ENCODE assay signal across 17 cellular contexts in the genomic region with DNA sequence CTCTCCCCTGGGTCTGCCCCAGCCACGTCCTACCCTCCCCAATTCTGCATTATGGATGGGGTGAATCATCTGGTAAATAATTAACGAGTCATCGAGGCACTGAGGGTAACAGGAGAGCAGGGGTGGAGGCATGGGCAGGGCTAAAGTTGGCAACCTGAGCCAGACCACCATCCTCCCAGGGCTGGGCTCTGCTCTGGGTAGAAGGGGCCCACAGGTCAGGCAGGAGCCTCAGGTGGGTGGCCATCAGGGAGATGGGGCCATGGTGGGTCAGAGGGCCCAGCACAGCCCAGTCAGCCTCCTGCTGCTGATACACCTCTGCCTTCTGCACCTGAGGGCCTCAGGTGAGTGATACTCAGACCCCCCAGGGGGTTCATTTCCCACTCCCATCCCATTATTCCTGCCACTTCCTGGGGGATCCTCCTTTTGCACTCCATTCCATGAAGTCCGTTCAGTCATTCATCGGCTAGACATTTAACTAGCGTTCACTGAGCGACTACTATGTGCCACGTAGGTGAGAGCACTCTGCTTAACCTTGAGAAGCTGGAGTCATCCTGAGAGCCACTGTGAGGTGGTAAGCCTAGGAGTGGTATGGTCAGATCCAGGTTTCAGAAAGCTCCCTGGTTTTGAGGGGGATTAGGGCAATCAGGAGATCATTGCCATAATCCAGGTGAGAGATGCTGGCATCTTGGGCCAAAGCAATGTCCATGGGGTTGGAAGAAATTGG. TPM values are rescaled to one million over a fixed set of nuclear protein-coding genes. Genes with fewer than 3 reads are reported as not detected.
"Had no signal": no experiment of that assay in that cellular context is flagged by ENCODE, and none has a peak within 500 bp of the region (broad histone marks: within the 10 kb centered on the region; RNA-seq: fewer than 3 reads in every experiment).

VSIG10L2 (plus strand) TSS at position 248 of the 724 bp plus-strand sequence; CDS start at position 260, 12 bp downstream.

- H3K9me3 ChIP-seq: ovary, uterus had no signal

- H3K27me3 Mint-ChIP-seq: activated naive CD8-positive, alpha-beta T cell treated with anti-CD3 and anti-CD28 coated beads for 36 hours had no signal

- ATAC-seq: activated T-cell treated with anti-CD3 and anti-CD28 coated beads, Interleukin-2, amount 50 U/mL, for 4 hours; esophagus mucosa; left colon; natural killer cell treated with Interleukin-12 subunit alpha and Interleukin-12 subunit beta and Interleukin-15 and Interleukin-18, amount 100 ng/mL, for 72 hours had no signal

- H3K4me3 Mint-ChIP-seq: activated naive CD8-positive, alpha-beta T cell treated with anti-CD3 and anti-CD28 coated beads for 36 hours; activated T-cell treated with anti-CD3 and anti-CD28 coated beads, Interleukin-2, amount 50 U/mL, for 4 hours; natural killer cell treated with Interleukin-12 subunit alpha and Interleukin-12 subunit beta and Interleukin-15 and Interleukin-18, amount 100 ng/mL, for 72 hours had no signal

- H3K4me3 ChIP-seq: ovary, skin epidermis, uterus had no signal

- H3K36me3 ChIP-seq: ovary, uterus had no signal

- H3K36me3 Mint-ChIP-seq: activated naive CD8-positive, alpha-beta T cell treated with anti-CD3 and anti-CD28 coated beads for 36 hours; natural killer cell treated with Interleukin-12 subunit alpha and Interleukin-12 subunit beta and Interleukin-15 and Interleukin-18, amount 100 ng/mL, for 72 hours had no signal

- DNase-seq: activated CD4-positive, alpha-beta T cell treated with anti-CD3 and anti-CD28 coated beads, Interleukin-2, amount 50 U/mL, for 1 hour; activated CD4-positive, CD25-positive, alpha-beta regulatory T cell; activated gamma-delta T cell; activated naive CD8-positive, alpha-beta T cell treated with anti-CD3 and anti-CD28 coated beads for 36 hours; activated T-cell treated with anti-CD3 and anti-CD28 coated beads, Interleukin-2, amount 50 U/mL, for 4 hours; left colon; retina; stimulated activated CD4-positive, alpha-beta T cell treated with anti-CD3 and anti-CD28 coated beads, Interleukin-4, amount 100 ng/mL, for 4 hours; T-helper 2 cell had no signal

- H3K27ac Mint-ChIP-seq: activated naive CD8-positive, alpha-beta T cell treated with anti-CD3 and anti-CD28 coated beads for 36 hours; natural killer cell treated with Interleukin-12 subunit alpha and Interleukin-12 subunit beta and Interleukin-15 and Interleukin-18, amount 100 ng/mL, for 72 hours had no signal

- H3K9me3 Mint-ChIP-seq: activated naive CD8-positive, alpha-beta T cell treated with anti-CD3 and anti-CD28 coated beads for 36 hours; activated T-cell treated with anti-CD3 and anti-CD28 coated beads, Interleukin-2, amount 50 U/mL, for 4 hours; natural killer cell treated with Interleukin-12 subunit alpha and Interleukin-12 subunit beta and Interleukin-15 and Interleukin-18, amount 100 ng/mL, for 72 hours had no signal

RNA-seq across cellular contexts. Expression of gene VSIG10L2, which starts in this region (rescaled TPM):
- total RNA-seq: activated naive CD8-positive, alpha-beta T cell treated with anti-CD3 and anti-CD28 coated beads for 36 hours; activated T-cell treated with anti-CD3 and anti-CD28 coated beads, Interleukin-2, amount 50 U/mL, for 4 hours; chondrocyte; esophagus mucosa; fibroblast of villous mesenchyme; left colon; lung microvascular endothelial cell; natural killer cell treated with Interleukin-12 subunit alpha and Interleukin-12 subunit beta and Interleukin-15 and Interleukin-18, amount 100 ng/mL, for 72 hours had no signal
